Comparison of ENCODE assay signal across 14 cellular contexts in the genomic region with DNA sequence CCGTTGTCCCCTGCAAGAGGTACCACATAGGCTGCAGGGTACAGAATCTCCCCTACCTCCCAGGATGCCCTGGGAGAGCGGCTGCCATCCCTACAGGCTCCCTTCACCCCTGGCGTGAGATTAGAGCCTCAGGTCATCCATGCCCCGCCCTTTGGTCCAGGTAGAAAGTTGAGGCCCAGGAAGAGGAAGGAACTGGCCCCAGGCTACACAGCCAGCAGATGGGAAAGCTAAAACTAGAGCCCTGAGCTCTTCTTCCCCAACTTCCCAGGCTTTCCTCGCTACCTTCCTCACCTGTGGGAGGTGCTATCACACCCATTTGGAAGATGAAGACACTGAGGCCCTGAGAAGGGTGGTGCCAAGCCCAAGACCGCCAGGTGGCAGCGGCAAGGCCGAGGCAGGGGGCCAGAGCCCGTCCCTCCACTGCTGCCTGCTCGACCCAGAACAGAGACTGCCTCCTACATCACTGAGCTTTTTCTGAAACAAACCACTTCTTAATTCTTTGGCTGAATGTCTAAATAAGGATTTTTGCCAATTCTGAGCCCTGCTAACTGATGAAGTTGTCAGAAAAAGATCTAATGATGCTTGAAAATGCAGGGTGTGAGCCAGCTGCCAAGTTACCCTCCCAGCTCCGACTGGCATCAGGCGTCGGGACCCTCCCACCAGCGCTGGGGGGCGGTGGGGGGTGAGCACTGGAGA. TPM values are rescaled to one million over a fixed set of nuclear protein-coding genes. Genes with fewer than 3 reads are reported as not detected.
DNase-seq lines count a peak whose midpoint lies in the region; ATAC-seq, FAIRE-seq and TF ChIP-seq lines count a peak whose summit lies in the region.
"Had no signal": no experiment of that assay in that cellular context is flagged by ENCODE, and none has a peak within 500 bp of the region (broad histone marks: within the 10 kb centered on the region; RNA-seq: fewer than 3 reads in every experiment).

No MANE protein-coding gene starts in this region.

- H3K4me3 ChIP-seq in NB4 (ENCODE audit: low read depth, low read length) (no peak overlapping the region), H1 (ENCODE audit: extremely low read depth in 1 of 4, insufficient read depth in 2 of 4, low read depth in 3 of 4, low read length in 4 of 4) (no peak overlapping the region), retinal pigment epithelial cell (ENCODE audit: low read length) (no peak overlapping the region)
- H3K4me3 ChIP-seq: PC-9 had no signal

- H4K5ac ChIP-seq in H1 (ENCODE audit: insufficient read length, low read depth, low read length): no peak overlapping the region

- CTCF ChIA-PET in H1 (lab: Charles Lee; ENCODE audit: partially characterized antibody): interaction anchor here (0.8 to 17.4 kb wide), 23 partner anchors 8 to 151 kb away, joined by 3 to 367 read pairs (median 5); a partner anchor contains a TSS

- no peaks in the 10 kb centered on the region for H3K23me2 ChIP-seq in H1 (ENCODE audit: low read depth, low read length)

- no peak overlapping the region for H3K14ac ChIP-seq in H1 (ENCODE audit: insufficient read length)

- TF ChIP-seq RAD21 in H1 (IDR thresholded peaks at IDR 0.05 in 1 of 2, conservative IDR thresholded peaks at IDR 0.05 in 1 of 2; ENCODE audit: low read depth in 2 of 2, low read length in 2 of 2): peak; percentile 67 to 74

- H2BK20ac ChIP-seq in H1 (ENCODE audit: low read length): no peak overlapping the region

- no peak overlapping the region for H3K23ac ChIP-seq in H1 (ENCODE audit: insufficient read length)

- no peak overlapping the region for H3K4ac ChIP-seq in H1 (replicated peaks; ENCODE audit: insufficient read length, low read depth, low read length)

- H4K91ac ChIP-seq in H1 (replicated peaks; ENCODE audit: insufficient read length, low read length): no peak overlapping the region

- no peaks in the 10 kb centered on the region for H3K79me2 ChIP-seq in H1 (ENCODE audit: control insufficient read depth in 1 of 2, insufficient read depth in 2 of 2, low read length in 2 of 2)

- TF ChIP-seq CTCF in NB4 (IDR thresholded peaks at IDR 0.05; ENCODE audit: low read depth, low read length): peak; percentile 7
- TF ChIP-seq CTCF in H1 (IDR thresholded peaks at IDR 0.05; ENCODE audit: control extremely low read depth in 1 of 3, insufficient read depth in 1 of 3, low read depth in 1 of 3, low read length in 3 of 3): peak; percentile 71 to 83 (median 71)
- TF ChIP-seq CTCF in retinal pigment epithelial cell (conservative IDR thresholded peaks at IDR 0.05; ENCODE audit: low read depth, low read length): peak; percentile 27

- no peaks in the 10 kb centered on the region; a peak in 1 of 7 replicates for H3K27me3 ChIP-seq in H1 (replicated peaks in 1 of 4; ENCODE audit: control insufficient read depth in 3 of 4, extremely low read depth in 1 of 4, insufficient read depth in 3 of 4, low read length in 3 of 4)

- no peak overlapping the region for H2AFZ ChIP-seq in H1 (ENCODE audit: low read length)
- H2AFZ ChIP-seq: PC-9 had no signal

- H2BK12ac ChIP-seq in H1 (ENCODE audit: low read depth, low read length): 0 out of 2 replicates have a peak overlapping the region, but pooled peaks have one; percentile 50

- POLR2A ChIA-PET in H1 (lab: Charles Lee; ENCODE audit: partially characterized antibody): interaction anchor here (1.1 to 1.2 kb wide), 2 partner anchors 149 to 321 kb away, joined by 3 read pairs; a partner anchor contains a TSS

- H3K9ac ChIP-seq in H1 (replicated peaks in 1 of 4; ENCODE audit: extremely low read depth in 1 of 4, low read depth in 3 of 4, low read length in 3 of 4): no peak overlapping the region

- no peaks in the 10 kb centered on the region for H3K9me3 ChIP-seq in H1 (ENCODE audit: insufficient read depth in 2 of 2, low read depth in 1 of 2, low read length in 1 of 2)

- peaks cover 0 to 23% (median 11%) of the 10 kb centered on the region in 4 experiments; a peak in 6 of 7 replicates for H3K4me1 ChIP-seq in H1 (replicated peaks in 1 of 4; ENCODE audit: control insufficient read depth in 3 of 4, insufficient read depth in 4 of 4, low read length in 3 of 4)

- H3K18ac ChIP-seq in H1 (ENCODE audit: extremely low read depth, low read length): no peak overlapping the region

- H2BK15ac ChIP-seq in H1 (ENCODE audit: low read length): no peak overlapping the region

- no peak overlapping the region for H3K4me2 ChIP-seq in H1 (ENCODE audit: insufficient read depth in 1 of 2, low read depth in 2 of 2, low read length in 2 of 2)
- H3K4me2 ChIP-seq: PC-9 had no signal

- no peak for TF ChIP-seq EP300 in H1 (IDR thresholded peaks at IDR 0.05; ENCODE audit: borderline replicate concordance in 1 of 2, low read depth in 2 of 2, low read length in 2 of 2)

- no peak overlapping the region for H2AK5ac ChIP-seq in H1 (ENCODE audit: low read depth, low read length)

- peak; percentile 55 for DNase-seq in DMS 273 (lab: John Stamatoyannopoulos, UW; ENCODE audit: unreplicated experiment)
- no peak for DNase-seq in DMS 273 treated with DMSO at 0.1 percent for 48 hours (lab: John Stamatoyannopoulos, UW)
- no peak for DNase-seq in NB4 (ENCODE audit: low read depth)
- DNase-seq in H1 (ENCODE audit: low read depth in 1 of 2, low spot score in 2 of 2): peak in 1 of 2 experiments; percentile 36
- DNase-seq in retinal pigment epithelial cell (ENCODE audit: low read depth): no peak
- no peak for DNase-seq in activated CD4-positive, alpha-beta T cell treated with anti-CD3 and anti-CD28 coated beads for 1 hour
- DNase-seq in HuH-7 (ENCODE audit: low spot score): no peak
- DNase-seq: DND-41, PC-9 had no signal

- no peaks in the 10 kb centered on the region for H3K79me1 ChIP-seq in H1 (ENCODE audit: low read depth, low read length)

- H2BK5ac ChIP-seq in H1 (ENCODE audit: low read depth, low read length): no peak overlapping the region

- FAIRE-seq in H1 (lab: Jason Lieb, UNC): no peak
- FAIRE-seq: TTC549 had no signal

- WGBS in H1 (ENCODE audit: extremely low coverage in 1 of 2, insufficient coverage in 1 of 2, insufficient read length in 1 of 2, insufficient replicate concordance in 2 of 2, low coverage in 1 of 2, low lambda C conversion rate in 2 of 2, missing lambda C conversion rate in 1 of 2), 2 experiments: 69% methylated on average over 15 of the region's 15 CpGs; no CpG with 5 or more reads in 1 of the 2 experiments

- no peak for TF ChIP-seq POLR2A in NB4 (IDR thresholded peaks at IDR 0.05; ENCODE audit: extremely low read depth, insufficient read length)
- TF ChIP-seq POLR2A in H1 (IDR thresholded peaks at IDR 0.05; ENCODE audit: control extremely low read depth in 1 of 2, low read depth in 2 of 2, low read length in 2 of 2): no peak

- H3K56ac ChIP-seq in H1 (replicated peaks; ENCODE audit: insufficient read length, low read depth, low read length): no peak overlapping the region

- H4K20me1 ChIP-seq in H1 (replicated peaks in 1 of 2; ENCODE audit: control insufficient read depth in 1 of 2, insufficient read depth in 2 of 2, low read length in 2 of 2): no peaks in the 10 kb centered on the region

- no peak overlapping the region for H2BK120ac ChIP-seq in H1 (replicated peaks; ENCODE audit: low read depth, low read length)

- no peak for ATAC-seq in GM19463 (IDR thresholded peaks at IDR 0.05; ENCODE audit: unreplicated experiment)

- no peak overlapping the region for H3K27ac ChIP-seq in H1 (ENCODE audit: low read depth, low read length)
- H3K27ac ChIP-seq: PC-9 had no signal

- no peaks in the 10 kb centered on the region for H3K36me3 ChIP-seq in H1 (ENCODE audit: control insufficient read depth in 2 of 4, insufficient read depth in 4 of 4, low read length in 3 of 4)

- no peak overlapping the region; the same call in 1 of the 2 replicates for H4K8ac ChIP-seq in H1 (ENCODE audit: extremely low read depth, insufficient read depth, low read length)

TF ChIP-seq in H1, 55 proteins besides CTCF, POLR2A, EP300 and RAD21:
- peak; percentile 84 for TF ChIP-seq KDM1A (IDR thresholded peaks at IDR 0.05; ENCODE audit: borderline replicate concordance, low read length)
- no peak for TF ChIP-seq FOSL1 (IDR thresholded peaks at IDR 0.05; ENCODE audit: insufficient read depth, low read depth, low read length)

RNA-seq across cellular contexts. Expression of a gene that starts 25.7 kb away (rescaled TPM):
- not detected in 2 replicates for total RNA-seq in H1 (2021; fragmentation: NEBNext Ultra II Directional; extraction: Animal tissue kit (Norgen Biotek cat#: 25700))
- polyA plus RNA-seq in H1 (2011; rRNA removed): not detected in 2 replicates
- not detected for polyA plus RNA-seq in H1 (2011; cell fraction: cytosol; rRNA removed)
- polyA plus RNA-seq in H1 (2011; cell fraction: nucleus; rRNA removed): not detected
- not detected in 4 replicates for polyA plus RNA-seq in H1 (2012, experiment 1 of 2)
- polyA plus RNA-seq in H1 (2012, experiment 2 of 2): not detected
- polyA plus RNA-seq in H1 (2013, experiment 1 of 2): not detected
- polyA plus RNA-seq in H1 (2013, experiment 2 of 2): not detected
- polyA minus RNA-seq in H1 (2011; rRNA and poly(A)+ RNA removed): not detected in 2 replicates
- not detected for polyA minus RNA-seq in H1 (2011; cell fraction: cytosol; rRNA and poly(A)+ RNA removed)
- polyA minus RNA-seq in H1 (2011; cell fraction: nucleus; rRNA and poly(A)+ RNA removed): not detected
- total RNA-seq: A172, mononuclear cell, PC-9, pulmonary artery endothelial cell had no signal

Comparison
In these comparisons a context has a peak if more than half of its experiments do, and no peak if none do; other contexts are left out.
1. CTCF ChIP-seq: peak in every context shown above with its lines; median percentile 71 in H1; 27 in retinal pigment epithelial cell; 7 in NB4.